In genomic region chr15:36133686-36134085, GRCh38 we compare ENCODE assay signal across 22 cellular contexts.
A peak's percentile ranks its signal among the peaks of the same experiment; 100 is the strongest.
DNase-seq lines count a peak whose midpoint lies in the region; ATAC-seq and TF ChIP-seq lines count a peak whose summit lies in the region.
"Had no signal": no experiment of that assay in that cellular context is flagged by ENCODE, and none has a peak within 500 bp of the region (broad histone marks: within the 10 kb centered on the region; RNA-seq: fewer than 3 reads in every experiment).

No MANE protein-coding gene starts in this region.

- no peak overlapping the region for H4K91ac ChIP-seq in mesenchymal stem cell (ENCODE audit: low read length)

- H3K23ac ChIP-seq in mesenchymal stem cell (ENCODE audit: low read length in 2 of 2), result no peak overlapping the region

- H3K27me3 ChIP-seq in SK-N-SH (ENCODE audit: insufficient read depth) (no peaks in the 10 kb centered on the region), RWPE2 (ENCODE audit: insufficient read depth, poor library complexity, severe bottlenecking) (no peaks in the 10 kb centered on the region), mesenchymal stem cell (ENCODE audit: control insufficient read depth in 1 of 2, insufficient read depth in 1 of 2, low read length in 2 of 2) (no peaks in the 10 kb centered on the region), sigmoid colon (no peaks in the 10 kb centered on the region), brain microvascular endothelial cell (replicated peaks) (no peaks in the 10 kb centered on the region)
- H3K27me3 ChIP-seq: SJSA1 had no signal

- DNase-seq in SK-N-SH, result no peak
- no peak for DNase-seq in RWPE2 (ENCODE audit: low spot score)
- DNase-seq in mesenchymal stem cell, result peak; percentile 46
- no peak for DNase-seq in sigmoid colon
- DNase-seq in brain microvascular endothelial cell, result no peak
- DNase-seq: 8988T; Calu3; CD8-positive, alpha-beta memory T cell; GDM1; H7; KG1; NCI-H1092 treated with DMSO at 0.1 percent for 48 hours; NCI-H1436 treated with DMSO at 0.1 percent for 48 hours; NCI-H1930; NCI-H748 treated with DMSO at 0.1 percent for 48 hours; SW 1271 had no signal

- H3K36me3 ChIP-seq in SK-N-SH (replicated peaks in 1 of 2; ENCODE audit: control insufficient read depth in 1 of 2, insufficient read depth in 2 of 2, low read length in 1 of 2), result no peaks in the 10 kb centered on the region
- no peaks in the 10 kb centered on the region for H3K36me3 ChIP-seq in RWPE2 (ENCODE audit: low read depth)
- no peaks in the 10 kb centered on the region for H3K36me3 ChIP-seq in mesenchymal stem cell (ENCODE audit: control insufficient read depth in 1 of 2, insufficient read depth in 2 of 2, low read depth in 1 of 2, low read length in 2 of 2)
- H3K36me3 ChIP-seq in sigmoid colon, result no peaks in the 10 kb centered on the region
- H3K36me3 ChIP-seq in brain microvascular endothelial cell (replicated peaks), result no peaks in the 10 kb centered on the region
- H3K36me3 ChIP-seq: SJSA1 had no signal

- no peaks in the 10 kb centered on the region for H3K9me3 ChIP-seq in SK-N-SH
- no peaks in the 10 kb centered on the region for H3K9me3 ChIP-seq in RWPE2 (ENCODE audit: severe bottlenecking)
- H3K9me3 ChIP-seq in mesenchymal stem cell (ENCODE audit: control insufficient read depth, low read length), result no peaks in the 10 kb centered on the region
- no peaks in the 10 kb centered on the region for H3K9me3 ChIP-seq in sigmoid colon
- H3K9me3 ChIP-seq: SJSA1 had no signal

- WGBS in SK-N-SH (ENCODE audit: low lambda C conversion rate), result 53% methylated on average over 2 of the region's 2 CpGs
- 4% methylated on average over 2 of the region's 2 CpGs for WGBS in mesenchymal stem cell
- 57 to 68% methylated on average over 2 of the region's 2 CpGs for WGBS in sigmoid colon, 2 donors

- no peaks in the 10 kb centered on the region for H3K9me2 ChIP-seq in SK-N-SH

- no peak overlapping the region for H3K4me3 ChIP-seq in SK-N-SH (ENCODE audit: low read depth in 2 of 2, low read length in 1 of 2)
- no peak overlapping the region for H3K4me3 ChIP-seq in RWPE2 (ENCODE audit: severe bottlenecking)
- H3K4me3 ChIP-seq in mesenchymal stem cell (ENCODE audit: insufficient read depth in 1 of 2, low read depth in 1 of 2, low read length in 2 of 2), result no peak overlapping the region
- no peak overlapping the region for H3K4me3 ChIP-seq in sigmoid colon
- H3K4me3 ChIP-seq in brain microvascular endothelial cell (ENCODE audit: low read depth, low read length), result no peak overlapping the region
- H3K4me3 ChIP-seq: SJSA1 had no signal

- no peak for TF ChIP-seq POLR2A in sigmoid colon (IDR thresholded peaks at IDR 0.05)

- peak; percentile 40; the same call in 2 of the 3 replicates for ATAC-seq in SK-N-SH treated with all-trans-retinoic acid at 6 μM for 48 hours
- ATAC-seq in RWPE2 (ENCODE audit: low read depth), result peak; percentile 43
- ATAC-seq in HG03280 (IDR thresholded peaks at IDR 0.05; ENCODE audit: unreplicated experiment), result no peak
- ATAC-seq: Panc1 had no signal

- H2BK5ac ChIP-seq in mesenchymal stem cell (ENCODE audit: low read depth, low read length, poor library complexity, severe bottlenecking), result no peak overlapping the region

- H3K4ac ChIP-seq in mesenchymal stem cell (ENCODE audit: low read depth in 1 of 2, low read length in 2 of 2), result no peak overlapping the region

- TF ChIP-seq CTCF in SK-N-SH (IDR thresholded peaks at IDR 0.05), result no peak
- no peak for TF ChIP-seq CTCF in RWPE2 (IDR thresholded peaks at IDR 0.05; ENCODE audit: poor library complexity, severe bottlenecking)
- TF ChIP-seq CTCF in sigmoid colon (IDR thresholded peaks at IDR 0.05), result no peak
- TF ChIP-seq CTCF in brain microvascular endothelial cell (IDR thresholded peaks at IDR 0.05; ENCODE audit: low read depth, low read length, missing control alignments), result no peak

- H3K9ac ChIP-seq in SK-N-SH (no peak overlapping the region), mesenchymal stem cell (ENCODE audit: low read length) (no peak overlapping the region)

- no peak overlapping the region for H4K8ac ChIP-seq in mesenchymal stem cell (ENCODE audit: low read length)

- H3K79me1 ChIP-seq in mesenchymal stem cell (replicated peaks; ENCODE audit: low read length, poor library complexity, severe bottlenecking), result no peaks in the 10 kb centered on the region

- H3K79me2 ChIP-seq in SK-N-SH (ENCODE audit: insufficient read depth), result no peaks in the 10 kb centered on the region; the same call in 1 of the 2 replicates

- intact Hi-C loops in sigmoid colon (cut with DNase I), result no loop called here

- H2BK120ac ChIP-seq in mesenchymal stem cell (ENCODE audit: low read depth, low read length), result no peak overlapping the region

- H3K4me1 ChIP-seq in SK-N-SH (ENCODE audit: control insufficient read depth in 1 of 2, insufficient read depth in 2 of 2, low read depth in 1 of 2, low read length in 1 of 2), result no peaks in the 10 kb centered on the region
- peaks cover 14% of the 10 kb centered on the region for H3K4me1 ChIP-seq in RWPE2 (ENCODE audit: insufficient read depth, poor library complexity, severe bottlenecking)
- H3K4me1 ChIP-seq in mesenchymal stem cell (ENCODE audit: control insufficient read depth, insufficient read depth, low read depth, low read length), result no peaks in the 10 kb centered on the region
- no peaks in the 10 kb centered on the region for H3K4me1 ChIP-seq in sigmoid colon
- H3K4me1 ChIP-seq: SJSA1 had no signal

- H3K4me2 ChIP-seq in SK-N-SH (no peak overlapping the region), mesenchymal stem cell (ENCODE audit: low read length, poor library complexity, severe bottlenecking) (no peak overlapping the region)

- in situ Hi-C loops in brain microvascular endothelial cell (cut with HindIII; ENCODE audit: low pct_ligation_motif_present, low sequenced_read_pairs), result no loop called here

- H2BK15ac ChIP-seq in mesenchymal stem cell (ENCODE audit: low read depth, poor library complexity, severe bottlenecking), result no peak overlapping the region

- POLR2A ChIA-PET in SK-N-SH (lab: Yijun Ruan, JAX), result no interaction called here

- TF ChIP-seq EP300 in SK-N-SH (IDR thresholded peaks at IDR 0.05; ENCODE audit: borderline replicate concordance in 1 of 2, low read depth in 1 of 2, low read length in 1 of 2), result no peak
- TF ChIP-seq EP300 in sigmoid colon (IDR thresholded peaks at IDR 0.05), result no peak

- no peak overlapping the region for H3K18ac ChIP-seq in mesenchymal stem cell (ENCODE audit: low read depth in 1 of 2, low read length in 2 of 2)

- no peak overlapping the region for H2BK12ac ChIP-seq in mesenchymal stem cell (ENCODE audit: low read length in 2 of 2)

- H2AK5ac ChIP-seq in mesenchymal stem cell (ENCODE audit: low read length, severe bottlenecking), result no peak overlapping the region

- no peaks in the 10 kb centered on the region for H4K20me1 ChIP-seq in SK-N-SH (ENCODE audit: insufficient read depth)

- no peak overlapping the region for H2AFZ ChIP-seq in SK-N-SH (ENCODE audit: low read depth)
- no peak overlapping the region for H2AFZ ChIP-seq in mesenchymal stem cell (ENCODE audit: low read depth, low read length)

- CTCF ChIA-PET in SK-N-SH (lab: Yijun Ruan, JAX), result no interaction called here

- no peak for TF ChIP-seq RAD21 in SK-N-SH (IDR thresholded peaks at IDR 0.05; ENCODE audit: low read length)

- H3K27ac ChIP-seq in SK-N-SH (ENCODE audit: low read depth in 2 of 2, low read length in 1 of 2), result no peak overlapping the region
- H3K27ac ChIP-seq in RWPE2 (ENCODE audit: poor library complexity, severe bottlenecking), result no peak overlapping the region
- H3K27ac ChIP-seq in mesenchymal stem cell (ENCODE audit: low read length, poor library complexity, severe bottlenecking), result no peak overlapping the region
- H3K27ac ChIP-seq in sigmoid colon, result no peak overlapping the region
- no peak overlapping the region for H3K27ac ChIP-seq in brain microvascular endothelial cell
- H3K27ac ChIP-seq: C4-2B, HL-60, SJSA1 had no signal

- no peaks in the 10 kb centered on the region for H3F3A ChIP-seq in SK-N-SH (replicated peaks; ENCODE audit: insufficient read depth)

- no peak overlapping the region for H3K14ac ChIP-seq in mesenchymal stem cell (ENCODE audit: low read length in 2 of 2)

TF ChIP-seq in SK-N-SH treated with all-trans-retinoic acid at 6 μM for 48 hours, 23 proteins besides CTCF, POLR2A, EP300 and RAD21:
- no peak for TF ChIP-seq ARNTL (CRISPR knock-in tag; IDR thresholded peaks at IDR 0.05; ENCODE audit: borderline replicate concordance, low read depth)
- no peak for TF ChIP-seq TOX (CRISPR knock-in tag; IDR thresholded peaks at IDR 0.05; ENCODE audit: borderline replicate concordance)
- TF ChIP-seq ISL1 (CRISPR knock-in tag; IDR thresholded peaks at IDR 0.05), result peak; percentile 31; the same call in 1 of the 2 replicates
TF ChIP-seq in SK-N-SH treated with all-trans-retinoic acid at 6 μM for 48 hours: peak in this region for 1.

TF ChIP-seq in SK-N-SH, 30 proteins besides CTCF, POLR2A, EP300 and RAD21 (continues in another document):
- TF ChIP-seq TAF1 (IDR thresholded peaks at IDR 0.05; ENCODE audit: borderline replicate concordance, low read depth, low read length) (no peak), POLR2AphosphoS5 (IDR thresholded peaks at IDR 0.05; ENCODE audit: low read depth, low read length) (no peak), RFX5 (IDR thresholded peaks at IDR 0.05; ENCODE audit: low read length) (no peak), RCOR1 (IDR thresholded peaks at IDR 0.05; ENCODE audit: low read length) (no peak), TCF12 (IDR thresholded peaks at IDR 0.05) (no peak), FOXM1 (IDR thresholded peaks at IDR 0.05; ENCODE audit: low read depth) (no peak), SIN3A (IDR thresholded peaks at IDR 0.05; ENCODE audit: borderline replicate concordance, low read depth, low read length) (no peak), MXI1 (IDR thresholded peaks at IDR 0.05; ENCODE audit: low read depth, low read length) (no peak)
- TF ChIP-seq, protein P1, sequence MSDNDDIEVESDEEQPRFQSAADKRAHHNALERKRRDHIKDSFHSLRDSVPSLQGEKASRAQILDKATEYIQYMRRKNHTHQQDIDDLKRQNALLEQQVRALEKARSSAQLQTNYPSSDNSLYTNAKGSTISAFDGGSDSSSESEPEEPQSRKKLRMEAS (IDR thresholded peaks at IDR 0.05; ENCODE audit: low read depth), result no peak
